ENCODE assay signal across 17 cellular contexts in the genomic region with DNA sequence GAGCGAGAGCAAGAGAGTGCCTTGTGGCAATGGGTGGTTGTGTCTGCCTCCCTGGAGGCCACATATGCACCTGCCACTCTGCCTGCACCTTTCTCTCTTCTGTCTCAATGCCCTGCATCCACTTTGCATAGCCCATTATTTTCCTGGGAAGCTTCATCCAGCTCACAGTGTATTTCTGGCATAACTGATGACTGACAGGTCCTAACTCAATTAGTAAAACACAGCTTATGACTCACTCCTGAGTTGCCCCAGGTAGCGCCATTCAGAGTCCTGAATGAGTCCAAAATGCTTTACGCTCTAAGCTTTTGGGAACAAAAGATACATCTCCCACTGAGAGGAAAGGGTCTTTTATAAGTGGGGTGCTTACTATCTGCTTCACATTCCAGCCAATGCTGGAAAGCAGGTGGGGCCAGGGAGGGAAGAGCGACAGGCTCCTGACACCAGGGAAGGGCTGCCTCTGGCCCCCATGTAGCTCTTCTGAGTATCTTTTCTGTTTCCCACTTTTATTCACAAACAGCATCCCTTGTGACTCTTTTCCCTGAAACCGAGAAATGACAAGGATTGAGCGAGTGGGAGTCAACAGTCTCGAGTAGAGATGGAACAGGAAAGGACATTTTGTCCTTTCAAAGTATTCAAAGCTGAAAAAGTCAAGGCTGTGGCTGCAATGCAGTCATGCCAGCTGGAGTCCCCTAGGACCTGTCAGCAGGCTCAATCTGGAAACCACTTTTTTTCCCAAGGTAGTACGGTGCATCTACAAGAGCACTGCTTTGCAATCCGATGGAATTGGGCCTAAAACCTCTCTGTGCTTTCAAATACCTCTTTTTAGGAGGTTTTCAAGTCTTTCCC.
DNase-seq lines count a peak whose midpoint lies in the region; ATAC-seq and TF ChIP-seq lines count a peak whose summit lies in the region.
"Had no signal": no experiment of that assay in that cellular context is flagged by ENCODE, and none has a peak within 500 bp of the region (broad histone marks: within the 10 kb centered on the region; RNA-seq: fewer than 3 reads in every experiment).

No MANE protein-coding gene starts in this region.

- CTCF ChIA-PET in PC-3 (lab: Charles Lee), result no interaction called here

- H3K9me3 ChIP-seq in PC-3 (ENCODE audit: low read length), result no peaks in the 10 kb centered on the region
- H3K9me3 ChIP-seq: BLaER1 treated with 17β-estradiol and CSF1 and Interleukin-3, amounts not matched to agents 10 nM and 100 nM; MG63; ovary had no signal

- no peak; the same call in 1 of the 2 replicates for ATAC-seq in PC-3
- ATAC-seq in stimulated activated memory B cell treated with anti-CD40 and anti-IgM and Interleukin-4, amounts not matched to agents 10 μg/mL and 1 μg/mL and 100 μg/mL, for 72 hours, result peak; percentile 41
- ATAC-seq in HG03432 (IDR thresholded peaks at IDR 0.05; ENCODE audit: unreplicated experiment), result no peak
- ATAC-seq: HepG2 had no signal

- H3K4me2 ChIP-seq in PC-3 (ENCODE audit: low read length), result no peak overlapping the region
- H3K4me2 ChIP-seq: BLaER1 treated with 17β-estradiol and CSF1 and Interleukin-3, amounts not matched to agents 10 nM and 100 nM had no signal

- no peaks in the 10 kb centered on the region for H3K36me3 ChIP-seq in PC-3 (ENCODE audit: low read depth, low read length)
- H3K36me3 ChIP-seq: BLaER1 treated with 17β-estradiol and CSF1 and Interleukin-3, amounts not matched to agents 10 nM and 100 nM; MG63; ovary had no signal

- peaks cover 4% of the 10 kb centered on the region for H3K4me1 ChIP-seq in PC-3 (ENCODE audit: insufficient read depth, low read length)
- H3K4me1 ChIP-seq: BLaER1 treated with 17β-estradiol and CSF1 and Interleukin-3, amounts not matched to agents 10 nM and 100 nM had no signal

- H3K9ac ChIP-seq in PC-3 (ENCODE audit: low read length), result no peak overlapping the region
- H3K9ac ChIP-seq: BLaER1 treated with 17β-estradiol and CSF1 and Interleukin-3, amounts not matched to agents 10 nM and 100 nM had no signal

- H3K9me2 ChIP-seq in PC-3 (replicated peaks; ENCODE audit: low read length), result no peaks in the 10 kb centered on the region

- H3K27me3 Mint-ChIP-seq in glutamatergic neuron (ENCODE audit: unreplicated experiment), result no peaks in the 10 kb centered on the region
- no peaks in the 10 kb centered on the region for H3K27me3 Mint-ChIP-seq in stimulated activated memory B cell treated with anti-CD40 and anti-IgM and Interleukin-4, amounts not matched to agents 10 μg/mL and 1 μg/mL and 100 μg/mL, for 72 hours

- peaks cover 10% of the 10 kb centered on the region for H3K4me1 Mint-ChIP-seq in glutamatergic neuron (ENCODE audit: low read depth, unreplicated experiment)
- H3K4me1 Mint-ChIP-seq in stimulated activated memory B cell treated with anti-CD40 and anti-IgM and Interleukin-4, amounts not matched to agents 10 μg/mL and 1 μg/mL and 100 μg/mL, for 72 hours, result no peaks in the 10 kb centered on the region

- H3K9me3 Mint-ChIP-seq in glutamatergic neuron (ENCODE audit: unreplicated experiment), result no peaks in the 10 kb centered on the region
- H3K9me3 Mint-ChIP-seq in stimulated activated memory B cell treated with anti-CD40 and anti-IgM and Interleukin-4, amounts not matched to agents 10 μg/mL and 1 μg/mL and 100 μg/mL, for 72 hours, result no peaks in the 10 kb centered on the region
- H3K9me3 Mint-ChIP-seq: activated T-helper 2 cell treated with anti-CD3 and anti-CD28 coated beads, Interferon-gamma antibody, Interleukin-2, Interleukin-4, amounts not matched to agents 10 μg/mL and 5 μg/mL and 100 μg/mL, durations not matched to agents 14 hours and 24 hours and 36 hours had no signal

- H3K4me3 ChIP-seq in PC-3 (ENCODE audit: low read length), result no peak overlapping the region
- H3K4me3 ChIP-seq: BLaER1 treated with 17β-estradiol and CSF1 and Interleukin-3, amounts not matched to agents 10 nM and 100 nM; MG63; ovary had no signal

- no peak overlapping the region for H3K4me3 Mint-ChIP-seq in glutamatergic neuron (ENCODE audit: unreplicated experiment)
- no peak overlapping the region for H3K4me3 Mint-ChIP-seq in stimulated activated memory B cell treated with anti-CD40 and anti-IgM and Interleukin-4, amounts not matched to agents 10 μg/mL and 1 μg/mL and 100 μg/mL, for 72 hours

- TF ChIP-seq CTCF in PC-3 (conservative IDR thresholded peaks at IDR 0.05; ENCODE audit: low read depth, low read length), result no peak
- no peak for TF ChIP-seq CTCF in glutamatergic neuron (IDR thresholded peaks at IDR 0.05; ENCODE audit: partially characterized antibody, unreplicated experiment)

- H2AFZ ChIP-seq in PC-3 (ENCODE audit: low read length), result no peak overlapping the region

- no peaks in the 10 kb centered on the region for H3K36me3 Mint-ChIP-seq in glutamatergic neuron (ENCODE audit: unreplicated experiment)
- no peaks in the 10 kb centered on the region for H3K36me3 Mint-ChIP-seq in stimulated activated memory B cell treated with anti-CD40 and anti-IgM and Interleukin-4, amounts not matched to agents 10 μg/mL and 1 μg/mL and 100 μg/mL, for 72 hours

- no peaks in the 10 kb centered on the region; the same call in 1 of the 2 replicates for H3K27me3 ChIP-seq in PC-3 (ENCODE audit: low read length)
- H3K27me3 ChIP-seq: BLaER1 treated with 17β-estradiol and CSF1 and Interleukin-3, amounts not matched to agents 10 nM and 100 nM; MG63; ovary had no signal

- BruUV-seq in PC-3 (replicated peaks; lab: Mats Ljungman, UMichigan), result no TSS peak

- H3K79me2 ChIP-seq in PC-3 (ENCODE audit: low read length), result no peaks in the 10 kb centered on the region

- H4K20me1 ChIP-seq in PC-3 (ENCODE audit: low read length), result no peaks in the 10 kb centered on the region
- H4K20me1 ChIP-seq: BLaER1 treated with 17β-estradiol and CSF1 and Interleukin-3, amounts not matched to agents 10 nM and 100 nM had no signal

- peak overlapping the region; percentile 21 for H3K27ac Mint-ChIP-seq in glutamatergic neuron (ENCODE audit: unreplicated experiment)
- no peak overlapping the region for H3K27ac Mint-ChIP-seq in stimulated activated memory B cell treated with anti-CD40 and anti-IgM and Interleukin-4, amounts not matched to agents 10 μg/mL and 1 μg/mL and 100 μg/mL, for 72 hours
- H3K27ac Mint-ChIP-seq: activated T-helper 2 cell treated with anti-CD3 and anti-CD28 coated beads, Interferon-gamma antibody, Interleukin-2, Interleukin-4, amounts not matched to agents 10 μg/mL and 5 μg/mL and 100 μg/mL, durations not matched to agents 14 hours and 24 hours and 36 hours had no signal

- no peaks in the 10 kb centered on the region for H3F3A ChIP-seq in PC-3 (ENCODE audit: low read length, unreplicated experiment)

- intact Hi-C loops in PC-3 (cut with micrococcal nuclease), result no loop called here

- POLR2A ChIA-PET in PC-3 (lab: Charles Lee; ENCODE audit: unreplicated experiment), result no interaction called here

- H3K27ac ChIP-seq in PC-3 (ENCODE audit: low read length), result no peak overlapping the region
- H3K27ac ChIP-seq: BLaER1 treated with 17β-estradiol and CSF1 and Interleukin-3, amounts not matched to agents 10 nM and 100 nM; ovary had no signal

- DNase-seq in NCI-H2107 treated with DMSO at 0.1 percent for 48 hours (lab: John Stamatoyannopoulos, UW; ENCODE audit: unreplicated experiment), result peak; percentile 61
- DNase-seq in NCI-H2107 (lab: John Stamatoyannopoulos, UW), result no peak
- DNase-seq in PC-3, result peak; percentile 12
- DNase-seq in glutamatergic neuron, result no peak
- no peak for DNase-seq in EL
- DNase-seq in activated naive CD4-positive, alpha-beta T cell treated with anti-CD3 and anti-CD28 coated beads, Interleukin-2, amount 50 U/mL, for 16 hours, result no peak
- DNase-seq: activated CD4-positive, CD25-positive, alpha-beta regulatory T cell; DMS 273 treated with DMSO at 0.1 percent for 48 hours; MG63; SHP77; stimulated activated CD4-positive, alpha-beta T cell treated with anti-CD3 and anti-CD28 coated beads, Interleukin-4, amount 100 ng/mL, for 1 hour had no signal

Comparison
In these comparisons a context has a peak if more than half of its experiments do, and no peak if none do; other contexts are left out.
1. DNase-seq: peak in NCI-H2107 treated with DMSO at 0.1 percent for 48 hours (single experiment) and PC-3 (single experiment); none in NCI-H2107 (single experiment), glutamatergic neuron (single experiment), EL (single experiment) and activated naive CD4-positive, alpha-beta T cell treated with anti-CD3 and anti-CD28 coated beads, Interleukin-2, amount 50 U/mL, for 16 hours (single experiment).